1 cellular context compared by ENCODE assay signal in the genomic region with DNA sequence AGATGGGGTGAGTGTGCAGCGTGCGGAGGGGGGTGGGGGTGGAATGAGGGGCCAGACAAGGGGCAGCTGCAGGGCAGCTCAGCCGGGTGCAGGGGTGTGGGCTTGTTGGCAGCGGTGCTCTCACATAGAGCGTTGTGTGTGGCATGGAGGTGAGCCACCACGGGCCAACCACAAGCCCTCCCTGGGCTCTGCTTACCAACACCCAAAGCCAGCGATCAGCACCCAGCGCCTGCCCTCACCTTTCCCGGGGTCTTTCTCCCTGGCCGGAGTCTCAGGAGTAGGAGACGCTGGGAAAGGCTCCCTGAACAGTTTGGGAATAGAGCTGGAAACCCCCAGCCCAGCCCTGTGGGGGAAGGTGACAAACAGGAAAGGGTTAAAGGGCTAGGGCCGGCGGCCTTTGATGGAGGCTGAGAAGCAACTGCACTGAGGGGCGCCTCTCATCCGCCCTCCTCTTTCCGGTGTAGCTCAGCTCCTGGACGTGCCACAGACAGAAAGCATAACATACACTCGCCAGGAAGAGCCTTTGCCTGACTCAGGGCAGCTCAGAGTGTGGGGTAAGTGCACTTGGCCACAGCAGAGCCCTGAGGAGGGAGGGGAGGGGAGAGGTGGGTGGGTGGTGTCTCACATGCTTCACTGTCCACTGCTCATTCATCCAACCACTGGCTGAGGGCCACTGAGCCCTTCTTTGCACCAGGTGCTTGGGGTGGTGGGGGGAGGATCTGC.
TF ChIP-seq lines count a peak whose summit lies in the region.

No MANE protein-coding gene starts in this region.

TF ChIP-seq in HepG2, 621 proteins besides CTCF, POLR2A, EP300 and RAD21 (continued from another document and continues in another):
- TF ChIP-seq, protein P1, sequence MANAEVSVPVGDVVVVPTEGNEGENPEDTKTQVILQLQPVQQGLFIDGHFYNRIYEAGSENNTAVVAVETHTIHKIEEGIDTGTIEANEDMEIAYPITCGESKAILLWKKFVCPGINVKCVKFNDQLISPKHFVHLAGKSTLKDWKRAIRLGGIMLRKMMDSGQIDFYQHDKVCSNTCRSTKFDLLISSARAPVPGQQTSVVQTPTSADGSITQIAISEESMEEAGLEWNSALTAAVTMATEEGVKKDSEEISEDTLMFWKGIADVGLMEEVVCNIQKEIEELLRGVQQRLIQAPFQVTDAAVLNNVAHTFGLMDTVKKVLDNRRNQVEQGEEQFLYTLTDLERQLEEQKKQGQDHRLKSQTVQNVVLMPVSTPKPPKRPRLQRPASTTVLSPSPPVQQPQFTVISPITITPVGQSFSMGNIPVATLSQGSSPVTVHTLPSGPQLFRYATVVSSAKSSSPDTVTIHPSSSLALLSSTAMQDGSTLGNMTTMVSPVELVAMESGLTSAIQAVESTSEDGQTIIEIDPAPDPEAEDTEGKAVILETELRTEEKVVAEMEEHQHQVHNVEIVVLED (CRISPR knock-in tag; IDR thresholded peaks at IDR 0.05; ENCODE audit: borderline replicate concordance): no peak
- TF ChIP-seq, protein P2, sequence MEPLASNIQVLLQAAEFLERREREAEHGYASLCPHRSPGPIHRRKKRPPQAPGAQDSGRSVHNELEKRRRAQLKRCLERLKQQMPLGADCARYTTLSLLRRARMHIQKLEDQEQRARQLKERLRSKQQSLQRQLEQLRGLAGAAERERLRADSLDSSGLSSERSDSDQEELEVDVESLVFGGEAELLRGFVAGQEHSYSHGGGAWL (CRISPR knock-in tag; IDR thresholded peaks at IDR 0.05): no peak
- TF ChIP-seq, protein P3, sequence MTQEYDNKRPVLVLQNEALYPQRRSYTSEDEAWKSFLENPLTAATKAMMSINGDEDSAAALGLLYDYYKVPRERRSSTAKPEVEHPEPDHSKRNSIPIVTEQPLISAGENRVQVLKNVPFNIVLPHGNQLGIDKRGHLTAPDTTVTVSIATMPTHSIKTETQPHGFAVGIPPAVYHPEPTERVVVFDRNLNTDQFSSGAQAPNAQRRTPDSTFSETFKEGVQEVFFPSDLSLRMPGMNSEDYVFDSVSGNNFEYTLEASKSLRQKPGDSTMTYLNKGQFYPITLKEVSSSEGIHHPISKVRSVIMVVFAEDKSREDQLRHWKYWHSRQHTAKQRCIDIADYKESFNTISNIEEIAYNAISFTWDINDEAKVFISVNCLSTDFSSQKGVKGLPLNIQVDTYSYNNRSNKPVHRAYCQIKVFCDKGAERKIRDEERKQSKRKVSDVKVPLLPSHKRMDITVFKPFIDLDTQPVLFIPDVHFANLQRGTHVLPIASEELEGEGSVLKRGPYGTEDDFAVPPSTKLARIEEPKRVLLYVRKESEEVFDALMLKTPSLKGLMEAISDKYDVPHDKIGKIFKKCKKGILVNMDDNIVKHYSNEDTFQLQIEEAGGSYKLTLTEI (CRISPR knock-in tag; conservative IDR thresholded peaks at IDR 0.05): no peak
- TF ChIP-seq SP1 (IDR thresholded peaks at IDR 0.05) (no peak), SP1 (CRISPR knock-in tag; IDR thresholded peaks at IDR 0.05) (no peak), ZNF143 (CRISPR knock-in tag; IDR thresholded peaks at IDR 0.05) (0 out of 2 replicates have a peak, but pooled peaks have one; percentile 22), SMC3 (IDR thresholded peaks at IDR 0.05; ENCODE audit: low read length) (no peak), KLF12 (CRISPR knock-in tag; IDR thresholded peaks at IDR 0.05; ENCODE audit: borderline replicate concordance) (no peak), IRF2 (CRISPR knock-in tag; IDR thresholded peaks at IDR 0.05) (no peak), MYC (CRISPR knock-in tag; IDR thresholded peaks at IDR 0.05; ENCODE audit: borderline replicate concordance) (0 out of 2 replicates have a peak, but pooled peaks have one; percentile 13), NFYB (CRISPR knock-in tag; IDR thresholded peaks at IDR 0.05) (no peak), ZNF501 (CRISPR knock-in tag; IDR thresholded peaks at IDR 0.05) (no peak), ZNF296 (CRISPR knock-in tag; conservative IDR thresholded peaks at IDR 0.05) (0 out of 2 replicates have a peak, but pooled peaks have one; percentile 25), CREB1 (IDR thresholded peaks at IDR 0.05) (no peak), CREB1 (CRISPR knock-in tag; IDR thresholded peaks at IDR 0.05) (no peak), KLF11 (CRISPR knock-in tag; IDR thresholded peaks at IDR 0.05) (0 out of 2 replicates have a peak, but pooled peaks have one; percentile 16), ZNF652 (CRISPR knock-in tag; IDR thresholded peaks at IDR 0.05; ENCODE audit: borderline replicate concordance, low read depth) (peak; percentile 97), SOX6 (IDR thresholded peaks at IDR 0.05) (no peak), SOX6 (CRISPR knock-in tag; IDR thresholded peaks at IDR 0.05) (peak; percentile 5; the same call in 1 of the 2 replicates), MTF2 (CRISPR knock-in tag; IDR thresholded peaks at IDR 0.05; ENCODE audit: borderline replicate concordance) (no peak), GABPA (IDR thresholded peaks at IDR 0.05; ENCODE audit: low read depth, low read length) (no peak; the same call in 1 of the 2 replicates), GABPA (CRISPR knock-in tag; IDR thresholded peaks at IDR 0.05; ENCODE audit: low read depth) (peak; percentile 70), ESRRA (CRISPR knock-in tag; IDR thresholded peaks at IDR 0.05; ENCODE audit: low read depth) (no peak), ZNF607 (CRISPR knock-in tag; IDR thresholded peaks at IDR 0.05; ENCODE audit: borderline replicate concordance) (no peak), ZNF83 (CRISPR knock-in tag; IDR thresholded peaks at IDR 0.05; ENCODE audit: borderline replicate concordance) (no peak), ZNF562 (CRISPR knock-in tag; IDR thresholded peaks at IDR 0.05; ENCODE audit: borderline replicate concordance) (no peak), ZNF570 (CRISPR knock-in tag; IDR thresholded peaks at IDR 0.05; ENCODE audit: borderline replicate concordance) (no peak), KMT2B (CRISPR knock-in tag; IDR thresholded peaks at IDR 0.05) (peak; percentile 3; the same call in 1 of the 2 replicates), ZNF260 (CRISPR knock-in tag; IDR thresholded peaks at IDR 0.05; ENCODE audit: borderline replicate concordance, low read depth) (no peak), PCBP2 (optimal IDR thresholded peaks at IDR 0.05; ENCODE audit: low read depth, low read length, poor library complexity, severe bottlenecking) (no peak), SAP130 (CRISPR knock-in tag; IDR thresholded peaks at IDR 0.05; ENCODE audit: low read depth) (peak; percentile 48), ZNF567 (CRISPR knock-in tag; IDR thresholded peaks at IDR 0.05; ENCODE audit: borderline replicate concordance) (no peak), ZNF3 (CRISPR knock-in tag; IDR thresholded peaks at IDR 0.05) (no peak), ZSCAN21 (CRISPR knock-in tag; IDR thresholded peaks at IDR 0.05; ENCODE audit: borderline replicate concordance) (peak; percentile 36; the same call in 1 of the 2 replicates), MAZ (IDR thresholded peaks at IDR 0.05; ENCODE audit: borderline replicate concordance, low read depth, low read length) (no peak), MAZ (CRISPR knock-in tag; IDR thresholded peaks at IDR 0.05; ENCODE audit: low read depth) (no peak), SRSF1 (optimal IDR thresholded peaks at IDR 0.05; ENCODE audit: low read depth, low read length) (peak; percentile 14), U2AF2 (IDR thresholded peaks at IDR 0.05; ENCODE audit: low read depth, low read length) (no peak), RBAK (CRISPR knock-in tag; IDR thresholded peaks at IDR 0.05) (no peak), CBFB (CRISPR knock-in tag; IDR thresholded peaks at IDR 0.05) (peak; percentile 26; the same call in 1 of the 2 replicates), FOXA1 (IDR thresholded peaks at IDR 0.05) (no peak), FOXA1 (CRISPR knock-in tag; IDR thresholded peaks at IDR 0.05) (no peak), BHLHE40 (IDR thresholded peaks at IDR 0.05; ENCODE audit: low read length) (no peak), ZNF232 (CRISPR knock-in tag; IDR thresholded peaks at IDR 0.05; ENCODE audit: borderline replicate concordance) (no peak)
- TF ChIP-seq, protein P4, sequence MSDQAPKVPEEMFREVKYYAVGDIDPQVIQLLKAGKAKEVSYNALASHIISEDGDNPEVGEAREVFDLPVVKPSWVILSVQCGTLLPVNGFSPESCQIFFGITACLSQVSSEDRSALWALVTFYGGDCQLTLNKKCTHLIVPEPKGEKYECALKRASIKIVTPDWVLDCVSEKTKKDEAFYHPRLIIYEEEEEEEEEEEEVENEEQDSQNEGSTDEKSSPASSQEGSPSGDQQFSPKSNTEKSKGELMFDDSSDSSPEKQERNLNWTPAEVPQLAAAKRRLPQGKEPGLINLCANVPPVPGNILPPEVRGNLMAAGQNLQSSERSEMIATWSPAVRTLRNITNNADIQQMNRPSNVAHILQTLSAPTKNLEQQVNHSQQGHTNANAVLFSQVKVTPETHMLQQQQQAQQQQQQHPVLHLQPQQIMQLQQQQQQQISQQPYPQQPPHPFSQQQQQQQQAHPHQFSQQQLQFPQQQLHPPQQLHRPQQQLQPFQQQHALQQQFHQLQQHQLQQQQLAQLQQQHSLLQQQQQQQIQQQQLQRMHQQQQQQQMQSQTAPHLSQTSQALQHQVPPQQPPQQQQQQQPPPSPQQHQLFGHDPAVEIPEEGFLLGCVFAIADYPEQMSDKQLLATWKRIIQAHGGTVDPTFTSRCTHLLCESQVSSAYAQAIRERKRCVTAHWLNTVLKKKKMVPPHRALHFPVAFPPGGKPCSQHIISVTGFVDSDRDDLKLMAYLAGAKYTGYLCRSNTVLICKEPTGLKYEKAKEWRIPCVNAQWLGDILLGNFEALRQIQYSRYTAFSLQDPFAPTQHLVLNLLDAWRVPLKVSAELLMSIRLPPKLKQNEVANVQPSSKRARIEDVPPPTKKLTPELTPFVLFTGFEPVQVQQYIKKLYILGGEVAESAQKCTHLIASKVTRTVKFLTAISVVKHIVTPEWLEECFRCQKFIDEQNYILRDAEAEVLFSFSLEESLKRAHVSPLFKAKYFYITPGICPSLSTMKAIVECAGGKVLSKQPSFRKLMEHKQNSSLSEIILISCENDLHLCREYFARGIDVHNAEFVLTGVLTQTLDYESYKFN (CRISPR knock-in tag; conservative IDR thresholded peaks at IDR 0.05): peak; percentile 38; the same call in 1 of the 2 replicates
- TF ChIP-seq, protein P5, sequence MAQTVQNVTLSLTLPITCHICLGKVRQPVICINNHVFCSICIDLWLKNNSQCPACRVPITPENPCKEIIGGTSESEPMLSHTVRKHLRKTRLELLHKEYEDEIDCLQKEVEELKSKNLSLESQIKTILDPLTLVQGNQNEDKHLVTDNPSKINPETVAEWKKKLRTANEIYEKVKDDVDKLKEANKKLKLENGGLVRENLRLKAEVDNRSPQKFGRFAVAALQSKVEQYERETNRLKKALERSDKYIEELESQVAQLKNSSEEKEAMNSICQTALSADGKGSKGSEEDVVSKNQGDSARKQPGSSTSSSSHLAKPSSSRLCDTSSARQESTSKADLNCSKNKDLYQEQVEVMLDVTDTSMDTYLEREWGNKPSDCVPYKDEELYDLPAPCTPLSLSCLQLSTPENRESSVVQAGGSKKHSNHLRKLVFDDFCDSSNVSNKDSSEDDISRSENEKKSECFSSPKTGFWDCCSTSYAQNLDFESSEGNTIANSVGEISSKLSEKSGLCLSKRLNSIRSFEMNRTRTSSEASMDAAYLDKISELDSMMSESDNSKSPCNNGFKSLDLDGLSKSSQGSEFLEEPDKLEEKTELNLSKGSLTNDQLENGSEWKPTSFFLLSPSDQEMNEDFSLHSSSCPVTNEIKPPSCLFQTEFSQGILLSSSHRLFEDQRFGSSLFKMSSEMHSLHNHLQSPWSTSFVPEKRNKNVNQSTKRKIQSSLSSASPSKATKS (CRISPR knock-in tag; IDR thresholded peaks at IDR 0.05): no peak
- TF ChIP-seq, protein P6, sequence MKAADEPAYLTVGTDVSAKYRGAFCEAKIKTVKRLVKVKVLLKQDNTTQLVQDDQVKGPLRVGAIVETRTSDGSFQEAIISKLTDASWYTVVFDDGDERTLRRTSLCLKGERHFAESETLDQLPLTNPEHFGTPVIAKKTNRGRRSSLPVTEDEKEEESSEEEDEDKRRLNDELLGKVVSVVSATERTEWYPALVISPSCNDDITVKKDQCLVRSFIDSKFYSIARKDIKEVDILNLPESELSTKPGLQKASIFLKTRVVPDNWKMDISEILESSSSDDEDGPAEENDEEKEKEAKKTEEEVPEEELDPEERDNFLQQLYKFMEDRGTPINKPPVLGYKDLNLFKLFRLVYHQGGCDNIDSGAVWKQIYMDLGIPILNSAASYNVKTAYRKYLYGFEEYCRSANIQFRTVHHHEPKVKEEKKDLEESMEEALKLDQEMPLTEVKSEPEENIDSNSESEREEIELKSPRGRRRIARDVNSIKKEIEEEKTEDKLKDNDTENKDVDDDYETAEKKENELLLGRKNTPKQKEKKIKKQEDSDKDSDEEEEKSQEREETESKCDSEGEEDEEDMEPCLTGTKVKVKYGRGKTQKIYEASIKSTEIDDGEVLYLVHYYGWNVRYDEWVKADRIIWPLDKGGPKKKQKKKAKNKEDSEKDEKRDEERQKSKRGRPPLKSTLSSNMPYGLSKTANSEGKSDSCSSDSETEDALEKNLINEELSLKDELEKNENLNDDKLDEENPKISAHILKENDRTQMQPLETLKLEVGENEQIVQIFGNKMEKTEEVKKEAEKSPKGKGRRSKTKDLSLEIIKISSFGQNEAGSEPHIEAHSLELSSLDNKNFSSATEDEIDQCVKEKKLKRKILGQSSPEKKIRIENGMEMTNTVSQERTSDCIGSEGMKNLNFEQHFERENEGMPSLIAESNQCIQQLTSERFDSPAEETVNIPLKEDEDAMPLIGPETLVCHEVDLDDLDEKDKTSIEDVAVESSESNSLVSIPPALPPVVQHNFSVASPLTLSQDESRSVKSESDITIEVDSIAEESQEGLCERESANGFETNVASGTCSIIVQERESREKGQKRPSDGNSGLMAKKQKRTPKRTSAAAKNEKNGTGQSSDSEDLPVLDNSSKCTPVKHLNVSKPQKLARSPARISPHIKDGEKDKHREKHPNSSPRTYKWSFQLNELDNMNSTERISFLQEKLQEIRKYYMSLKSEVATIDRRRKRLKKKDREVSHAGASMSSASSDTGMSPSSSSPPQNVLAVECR (CRISPR knock-in tag; IDR thresholded peaks at IDR 0.05; ENCODE audit: borderline replicate concordance): 0 out of 2 replicates have a peak, but pooled peaks have one; percentile 41
- TF ChIP-seq, protein P7, sequence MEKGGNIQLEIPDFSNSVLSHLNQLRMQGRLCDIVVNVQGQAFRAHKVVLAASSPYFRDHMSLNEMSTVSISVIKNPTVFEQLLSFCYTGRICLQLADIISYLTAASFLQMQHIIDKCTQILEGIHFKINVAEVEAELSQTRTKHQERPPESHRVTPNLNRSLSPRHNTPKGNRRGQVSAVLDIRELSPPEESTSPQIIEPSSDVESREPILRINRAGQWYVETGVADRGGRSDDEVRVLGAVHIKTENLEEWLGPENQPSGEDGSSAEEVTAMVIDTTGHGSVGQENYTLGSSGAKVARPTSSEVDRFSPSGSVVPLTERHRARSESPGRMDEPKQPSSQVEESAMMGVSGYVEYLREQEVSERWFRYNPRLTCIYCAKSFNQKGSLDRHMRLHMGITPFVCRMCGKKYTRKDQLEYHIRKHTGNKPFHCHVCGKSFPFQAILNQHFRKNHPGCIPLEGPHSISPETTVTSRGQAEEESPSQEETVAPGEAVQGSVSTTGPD (CRISPR knock-in tag; IDR thresholded peaks at IDR 0.05): peak; percentile 50; the same call in 1 of the 2 replicates
